Comparison of ENCODE assay signal across 21 cellular contexts in genomic region chr1:221998186-221998612, GRCh38.
DNase-seq lines count a peak whose midpoint lies in the region; ATAC-seq and TF ChIP-seq lines count a peak whose summit lies in the region.
"Had no signal": no experiment of that assay in that cellular context is flagged by ENCODE, and none has a peak within 500 bp of the region (broad histone marks: within the 10 kb centered on the region; RNA-seq: fewer than 3 reads in every experiment).

No MANE protein-coding gene starts in this region.

- intact Hi-C loops in left cardiac atrium (cut with DNase I): no loop called here
- intact Hi-C loops in cardiac septum (cut with DNase I): no loop called here

- no peaks in the 10 kb centered on the region for H4K20me1 ChIP-seq in smooth muscle cell (ENCODE audit: low read depth)
- H4K20me1 ChIP-seq: BLaER1 treated with 17β-estradiol and CSF1 and Interleukin-3, amounts not matched to agents 10 nM and 100 nM had no signal

- WGBS in smooth muscle cell (ENCODE audit: low lambda C conversion rate): 33% methylated on average over 2 of the region's 2 CpGs

- DNase-seq in left cardiac atrium (no peak), cardiac septum (ENCODE audit: low spot score) (no peak), WTC11 (ENCODE audit: low spot score) (no peak), fibroblast of mammary gland (ENCODE audit: low read depth) (peak; percentile 33), smooth muscle cell (lab: John Stamatoyannopoulos, UW; ENCODE audit: unreplicated experiment) (no peak), coronary artery (ENCODE audit: low spot score) (no peak), SIG-M5 (lab: John Stamatoyannopoulos, UW) (no peak)
- DNase-seq: activated naive CD4-positive, alpha-beta T cell treated with anti-CD3 and anti-CD28 coated beads for 36 hours; activated T-cell treated with anti-CD3 and anti-CD28 coated beads, Interleukin-2, amount 50 U/mL, for 24 hours; foreskin fibroblast; NCI-H1694 treated with DMSO at 0.1 percent for 48 hours; NCI-H748 treated with DMSO at 0.1 percent for 48 hours; nucleus accumbens; retina; SJCRH30; substantia nigra; T-helper 2 cell; uterus had no signal

- no peak overlapping the region for H3K27ac Mint-ChIP-seq in WTC11
- H3K27ac Mint-ChIP-seq: activated naive CD4-positive, alpha-beta T cell treated with anti-CD3 and anti-CD28 coated beads for 36 hours; activated T-cell treated with anti-CD3 and anti-CD28 coated beads, Interleukin-2, amount 50 U/mL, for 24 hours; IgD-negative memory B cell had no signal

- no peaks in the 10 kb centered on the region for H3K36me3 ChIP-seq in smooth muscle cell (ENCODE audit: low read depth)
- H3K36me3 ChIP-seq: BLaER1 treated with 17β-estradiol and CSF1 and Interleukin-3, amounts not matched to agents 10 nM and 100 nM; SJCRH30; uterus had no signal

- H3K4me3 ChIP-seq in fibroblast of mammary gland (ENCODE audit: control insufficient read depth, low read depth, low read length): no peak overlapping the region
- H3K4me3 ChIP-seq in smooth muscle cell: no peak overlapping the region
- no peak overlapping the region for H3K4me3 ChIP-seq in coronary artery
- H3K4me3 ChIP-seq: BLaER1 treated with 17β-estradiol and CSF1 and Interleukin-3, amounts not matched to agents 10 nM and 100 nM; SJCRH30; uterus had no signal

- POLR2A ChIA-PET in WTC11 (lab: Charles Lee): no interaction called here

- H2AFZ ChIP-seq in smooth muscle cell (ENCODE audit: low read depth): no peak overlapping the region

- no peaks in the 10 kb centered on the region for H3K27me3 ChIP-seq in smooth muscle cell (ENCODE audit: low read depth)
- H3K27me3 ChIP-seq: BLaER1 treated with 17β-estradiol and CSF1 and Interleukin-3, amounts not matched to agents 10 nM and 100 nM; SJCRH30; uterus had no signal

- H3K27me3 Mint-ChIP-seq in WTC11 (ENCODE audit: low read depth): no peaks in the 10 kb centered on the region
- H3K27me3 Mint-ChIP-seq: activated T-cell treated with anti-CD3 and anti-CD28 coated beads, Interleukin-2, amount 50 U/mL, for 24 hours; IgD-negative memory B cell had no signal

- no peak overlapping the region for H3K4me3 Mint-ChIP-seq in WTC11
- H3K4me3 Mint-ChIP-seq: activated naive CD4-positive, alpha-beta T cell treated with anti-CD3 and anti-CD28 coated beads for 36 hours; activated T-cell treated with anti-CD3 and anti-CD28 coated beads, Interleukin-2, amount 50 U/mL, for 24 hours; IgD-negative memory B cell had no signal

- H3K9me3 Mint-ChIP-seq in WTC11: no peaks in the 10 kb centered on the region
- H3K9me3 Mint-ChIP-seq: activated naive CD4-positive, alpha-beta T cell treated with anti-CD3 and anti-CD28 coated beads for 36 hours; activated T-cell treated with anti-CD3 and anti-CD28 coated beads, Interleukin-2, amount 50 U/mL, for 24 hours; IgD-negative memory B cell had no signal

- peak overlapping the region; percentile 21 for H3K4me2 ChIP-seq in smooth muscle cell
- H3K4me2 ChIP-seq: BLaER1 treated with 17β-estradiol and CSF1 and Interleukin-3, amounts not matched to agents 10 nM and 100 nM had no signal

- H3F3A ChIP-seq in smooth muscle cell (ENCODE audit: low read depth): peaks cover 12% of the 10 kb centered on the region

- no peaks in the 10 kb centered on the region for H3K79me2 ChIP-seq in smooth muscle cell (ENCODE audit: low read depth)

- no peak for TF ChIP-seq CTCF in WTC11 (IDR thresholded peaks at IDR 0.05)
- TF ChIP-seq CTCF in fibroblast of mammary gland (conservative IDR thresholded peaks at IDR 0.05; ENCODE audit: control insufficient read depth, insufficient read depth, low read depth, low read length): no peak
- TF ChIP-seq CTCF in smooth muscle cell (IDR thresholded peaks at IDR 0.05; ENCODE audit: borderline replicate concordance, insufficient read depth, poor library complexity, severe bottlenecking): no peak
- no peak for TF ChIP-seq CTCF in coronary artery (IDR thresholded peaks at IDR 0.05)

- peaks cover 7% of the 10 kb centered on the region; the same call in 1 of the 2 replicates for H3K4me1 Mint-ChIP-seq in WTC11

- ATAC-seq in left cardiac atrium (peak; percentile 34 to 48), WTC11 (peak; percentile 28; the same call in 1 of the 2 replicates), HG03565 (IDR thresholded peaks at IDR 0.05; ENCODE audit: unreplicated experiment) (no peak)

- peak overlapping the region; percentile 77 for H3K27ac ChIP-seq in smooth muscle cell (ENCODE audit: low read depth)
- no peak overlapping the region for H3K27ac ChIP-seq in coronary artery
- H3K27ac ChIP-seq: BLaER1 treated with 17β-estradiol and CSF1 and Interleukin-3, amounts not matched to agents 10 nM and 100 nM; SJCRH30; uterus had no signal

- H3K36me3 Mint-ChIP-seq in WTC11: no peaks in the 10 kb centered on the region

- H3K9ac ChIP-seq in smooth muscle cell (ENCODE audit: low read depth): no peak overlapping the region
- H3K9ac ChIP-seq: BLaER1 treated with 17β-estradiol and CSF1 and Interleukin-3, amounts not matched to agents 10 nM and 100 nM had no signal

- no peaks in the 10 kb centered on the region for H3K9me3 ChIP-seq in smooth muscle cell (replicated peaks; ENCODE audit: low read depth)
- H3K9me3 ChIP-seq: BLaER1 treated with 17β-estradiol and CSF1 and Interleukin-3, amounts not matched to agents 10 nM and 100 nM; SJCRH30; uterus had no signal

- peaks cover 3% of the 10 kb centered on the region for H3K4me1 ChIP-seq in smooth muscle cell (ENCODE audit: low read depth)
- H3K4me1 ChIP-seq: SJCRH30 had no signal

- CTCF ChIA-PET in WTC11 (lab: Charles Lee): no interaction called here

TF ChIP-seq in WTC11, 78 proteins besides CTCF, POLR2A, EP300 and RAD21:
- no peak for TF ChIP-seq MAX (CRISPR knock-in tag; IDR thresholded peaks at IDR 0.05)
- TF ChIP-seq ESRRA (CRISPR knock-in tag; IDR thresholded peaks at IDR 0.05; ENCODE audit: borderline replicate concordance): no peak
- TF ChIP-seq CREB1 (CRISPR knock-in tag; IDR thresholded peaks at IDR 0.05): no peak
- TF ChIP-seq NFATC4 (CRISPR knock-in tag; IDR thresholded peaks at IDR 0.05): no peak
- TF ChIP-seq HMGA2 (CRISPR knock-in tag; IDR thresholded peaks at IDR 0.05): no peak
- no peak for TF ChIP-seq SP1 (CRISPR knock-in tag; conservative IDR thresholded peaks at IDR 0.05)
